1 cellular context compared by ENCODE assay signal in the genomic region with DNA sequence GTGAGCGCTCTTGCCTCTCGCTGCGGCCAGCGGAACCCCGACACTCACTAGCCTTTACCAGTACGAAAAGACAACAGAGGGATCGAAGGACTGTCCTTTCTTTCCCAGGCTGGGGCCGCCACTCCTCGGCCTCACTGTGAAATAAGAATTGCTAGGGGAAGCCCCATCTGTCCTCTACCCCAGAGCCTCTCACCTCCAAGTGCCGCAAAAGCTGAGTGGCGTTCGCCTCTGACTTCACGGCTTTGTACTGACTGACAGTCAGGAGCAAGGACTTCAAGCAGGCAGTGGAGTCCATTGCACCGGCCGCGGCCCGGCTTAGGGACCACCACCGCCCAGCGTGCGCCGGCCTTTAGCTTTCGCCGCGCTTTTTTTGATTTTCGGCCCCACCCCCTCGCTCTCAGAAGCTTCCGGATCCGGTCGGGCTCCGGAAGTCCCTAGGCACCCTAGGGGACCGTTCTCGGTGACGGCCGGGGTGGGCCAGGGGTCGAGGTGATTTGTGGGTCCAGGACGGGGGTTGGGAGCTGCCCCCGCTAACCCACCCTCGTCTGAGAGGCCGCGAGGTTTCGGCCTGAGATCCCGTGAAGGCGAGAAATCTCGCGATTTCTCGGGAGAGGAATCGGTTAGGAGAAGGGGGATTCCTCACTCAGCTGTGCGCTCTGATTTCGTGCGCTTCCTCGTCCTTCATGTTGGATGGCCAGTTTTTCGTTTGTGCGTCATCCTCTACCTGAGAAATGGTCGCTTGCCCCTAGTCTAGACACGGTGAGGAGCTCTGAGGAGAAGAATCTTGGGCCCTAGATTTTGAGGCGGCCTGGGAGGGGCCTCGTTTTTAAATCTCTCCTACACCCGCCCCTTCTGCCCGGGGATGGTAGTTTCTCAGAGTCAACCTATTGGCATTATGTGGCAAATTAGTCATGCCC.
TF ChIP-seq lines count a peak whose summit lies in the region.

A gene (minus strand): TSS at position 358 of the 917 bp plus-strand sequence. CDS start 63 bp downstream, at position 295.
A gene with protein sequence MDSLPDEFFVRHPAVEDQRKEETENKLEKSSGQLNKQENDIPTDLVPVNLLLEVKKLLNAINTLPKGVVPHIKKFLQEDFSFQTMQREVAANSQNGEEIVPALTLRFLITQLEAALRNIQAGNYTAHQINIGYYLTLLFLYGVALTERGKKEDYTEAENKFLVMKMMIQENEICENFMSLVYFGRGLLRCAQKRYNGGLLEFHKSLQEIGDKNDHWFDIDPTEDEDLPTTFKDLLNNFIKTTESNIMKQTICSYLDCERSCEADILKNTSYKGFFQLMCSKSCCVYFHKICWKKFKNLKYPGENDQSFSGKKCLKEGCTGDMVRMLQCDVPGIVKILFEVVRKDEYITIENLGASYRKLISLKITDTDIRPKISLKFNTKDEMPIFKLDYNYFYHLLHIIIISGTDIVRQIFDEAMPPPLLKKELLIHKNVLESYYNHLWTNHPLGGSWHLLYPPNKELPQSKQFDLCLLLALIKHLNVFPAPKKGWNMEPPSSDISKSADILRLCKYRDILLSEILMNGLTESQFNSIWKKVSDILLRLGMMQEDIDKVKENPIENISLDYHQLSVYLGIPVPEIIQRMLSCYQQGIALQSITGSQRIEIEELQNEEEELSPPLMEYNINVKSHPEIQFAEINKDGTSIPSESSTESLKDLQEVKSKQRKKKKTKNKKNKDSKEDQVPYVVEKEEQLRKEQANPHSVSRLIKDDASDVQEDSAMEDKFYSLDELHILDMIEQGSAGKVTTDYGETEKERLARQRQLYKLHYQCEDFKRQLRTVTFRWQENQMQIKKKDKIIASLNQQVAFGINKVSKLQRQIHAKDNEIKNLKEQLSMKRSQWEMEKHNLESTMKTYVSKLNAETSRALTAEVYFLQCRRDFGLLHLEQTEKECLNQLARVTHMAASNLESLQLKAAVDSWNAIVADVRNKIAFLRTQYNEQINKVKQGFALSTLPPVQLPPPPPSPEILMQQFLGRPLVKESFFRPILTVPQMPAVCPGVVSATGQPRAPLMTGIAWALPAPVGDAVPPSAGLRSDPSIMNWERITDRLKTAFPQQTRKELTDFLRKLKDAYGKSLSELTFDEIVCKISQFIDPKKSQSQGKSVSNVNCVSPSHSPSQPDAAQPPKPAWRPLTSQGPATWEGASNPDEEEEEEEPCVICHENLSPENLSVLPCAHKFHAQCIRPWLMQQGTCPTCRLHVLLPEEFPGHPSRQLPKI (plus strand): TSS at position 642 of the 917 bp plus-strand sequence. CDS start 15,685 bp downstream, outside the sequence.

TF ChIP-seq in HepG2, 621 proteins besides CTCF, POLR2A, EP300 and RAD21 (continued from another document and continues in another):
- TF ChIP-seq ZNF629 (CRISPR knock-in tag; conservative IDR thresholded peaks at IDR 0.05) = no peak
- no peak for TF ChIP-seq SRY (CRISPR knock-in tag; IDR thresholded peaks at IDR 0.05)
- TF ChIP-seq FOXA3 (CRISPR knock-in tag; IDR thresholded peaks at IDR 0.05) = peak; percentile 51; the same call in 1 of the 2 replicates
- peak; percentile 61 for TF ChIP-seq ZNF264 (CRISPR knock-in tag; IDR thresholded peaks at IDR 0.05)
- TF ChIP-seq ZNF101 (CRISPR knock-in tag; IDR thresholded peaks at IDR 0.05; ENCODE audit: borderline replicate concordance, low read depth) = no peak
- TF ChIP-seq IKZF4 (CRISPR knock-in tag; IDR thresholded peaks at IDR 0.05; ENCODE audit: borderline replicate concordance, low read depth, not compliant biosample characterization) = no peak
- TF ChIP-seq, protein P1, sequence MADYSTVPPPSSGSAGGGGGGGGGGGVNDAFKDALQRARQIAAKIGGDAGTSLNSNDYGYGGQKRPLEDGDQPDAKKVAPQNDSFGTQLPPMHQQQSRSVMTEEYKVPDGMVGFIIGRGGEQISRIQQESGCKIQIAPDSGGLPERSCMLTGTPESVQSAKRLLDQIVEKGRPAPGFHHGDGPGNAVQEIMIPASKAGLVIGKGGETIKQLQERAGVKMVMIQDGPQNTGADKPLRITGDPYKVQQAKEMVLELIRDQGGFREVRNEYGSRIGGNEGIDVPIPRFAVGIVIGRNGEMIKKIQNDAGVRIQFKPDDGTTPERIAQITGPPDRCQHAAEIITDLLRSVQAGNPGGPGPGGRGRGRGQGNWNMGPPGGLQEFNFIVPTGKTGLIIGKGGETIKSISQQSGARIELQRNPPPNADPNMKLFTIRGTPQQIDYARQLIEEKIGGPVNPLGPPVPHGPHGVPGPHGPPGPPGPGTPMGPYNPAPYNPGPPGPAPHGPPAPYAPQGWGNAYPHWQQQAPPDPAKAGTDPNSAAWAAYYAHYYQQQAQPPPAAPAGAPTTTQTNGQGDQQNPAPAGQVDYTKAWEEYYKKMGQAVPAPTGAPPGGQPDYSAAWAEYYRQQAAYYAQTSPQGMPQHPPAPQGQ (CRISPR knock-in tag; IDR thresholded peaks at IDR 0.05; ENCODE audit: borderline replicate concordance) = no peak
- 0 out of 2 replicates have a peak, but pooled peaks have one; percentile 17 for TF ChIP-seq NFIC (IDR thresholded peaks at IDR 0.05; ENCODE audit: low read length)
- TF ChIP-seq, protein P2, sequence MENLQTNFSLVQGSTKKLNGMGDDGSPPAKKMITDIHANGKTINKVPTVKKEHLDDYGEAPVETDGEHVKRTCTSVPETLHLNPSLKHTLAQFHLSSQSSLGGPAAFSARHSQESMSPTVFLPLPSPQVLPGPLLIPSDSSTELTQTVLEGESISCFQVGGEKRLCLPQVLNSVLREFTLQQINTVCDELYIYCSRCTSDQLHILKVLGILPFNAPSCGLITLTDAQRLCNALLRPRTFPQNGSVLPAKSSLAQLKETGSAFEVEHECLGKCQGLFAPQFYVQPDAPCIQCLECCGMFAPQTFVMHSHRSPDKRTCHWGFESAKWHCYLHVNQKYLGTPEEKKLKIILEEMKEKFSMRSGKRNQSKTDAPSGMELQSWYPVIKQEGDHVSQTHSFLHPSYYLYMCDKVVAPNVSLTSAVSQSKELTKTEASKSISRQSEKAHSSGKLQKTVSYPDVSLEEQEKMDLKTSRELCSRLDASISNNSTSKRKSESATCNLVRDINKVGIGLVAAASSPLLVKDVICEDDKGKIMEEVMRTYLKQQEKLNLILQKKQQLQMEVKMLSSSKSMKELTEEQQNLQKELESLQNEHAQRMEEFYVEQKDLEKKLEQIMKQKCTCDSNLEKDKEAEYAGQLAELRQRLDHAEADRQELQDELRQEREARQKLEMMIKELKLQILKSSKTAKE (CRISPR knock-in tag; IDR thresholded peaks at IDR 0.05; ENCODE audit: borderline replicate concordance) = no peak
- TF ChIP-seq, protein P3, sequence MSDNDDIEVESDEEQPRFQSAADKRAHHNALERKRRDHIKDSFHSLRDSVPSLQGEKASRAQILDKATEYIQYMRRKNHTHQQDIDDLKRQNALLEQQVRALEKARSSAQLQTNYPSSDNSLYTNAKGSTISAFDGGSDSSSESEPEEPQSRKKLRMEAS (IDR thresholded peaks at IDR 0.05) = peak; percentile 92
- no peak for TF ChIP-seq TRIM24 (CRISPR knock-in tag; IDR thresholded peaks at IDR 0.05)
- TF ChIP-seq, protein P4, sequence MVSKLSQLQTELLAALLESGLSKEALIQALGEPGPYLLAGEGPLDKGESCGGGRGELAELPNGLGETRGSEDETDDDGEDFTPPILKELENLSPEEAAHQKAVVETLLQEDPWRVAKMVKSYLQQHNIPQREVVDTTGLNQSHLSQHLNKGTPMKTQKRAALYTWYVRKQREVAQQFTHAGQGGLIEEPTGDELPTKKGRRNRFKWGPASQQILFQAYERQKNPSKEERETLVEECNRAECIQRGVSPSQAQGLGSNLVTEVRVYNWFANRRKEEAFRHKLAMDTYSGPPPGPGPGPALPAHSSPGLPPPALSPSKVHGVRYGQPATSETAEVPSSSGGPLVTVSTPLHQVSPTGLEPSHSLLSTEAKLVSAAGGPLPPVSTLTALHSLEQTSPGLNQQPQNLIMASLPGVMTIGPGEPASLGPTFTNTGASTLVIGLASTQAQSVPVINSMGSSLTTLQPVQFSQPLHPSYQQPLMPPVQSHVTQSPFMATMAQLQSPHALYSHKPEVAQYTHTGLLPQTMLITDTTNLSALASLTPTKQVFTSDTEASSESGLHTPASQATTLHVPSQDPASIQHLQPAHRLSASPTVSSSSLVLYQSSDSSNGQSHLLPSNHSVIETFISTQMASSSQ (IDR thresholded peaks at IDR 0.05; ENCODE audit: low read depth) = 0 out of 2 replicates have a peak, but pooled peaks have one; percentile 30
- TF ChIP-seq, protein P4 (CRISPR knock-in tag; IDR thresholded peaks at IDR 0.05; ENCODE audit: borderline replicate concordance) = peak; percentile 40; the same call in 1 of the 2 replicates
- TF ChIP-seq, protein P5, sequence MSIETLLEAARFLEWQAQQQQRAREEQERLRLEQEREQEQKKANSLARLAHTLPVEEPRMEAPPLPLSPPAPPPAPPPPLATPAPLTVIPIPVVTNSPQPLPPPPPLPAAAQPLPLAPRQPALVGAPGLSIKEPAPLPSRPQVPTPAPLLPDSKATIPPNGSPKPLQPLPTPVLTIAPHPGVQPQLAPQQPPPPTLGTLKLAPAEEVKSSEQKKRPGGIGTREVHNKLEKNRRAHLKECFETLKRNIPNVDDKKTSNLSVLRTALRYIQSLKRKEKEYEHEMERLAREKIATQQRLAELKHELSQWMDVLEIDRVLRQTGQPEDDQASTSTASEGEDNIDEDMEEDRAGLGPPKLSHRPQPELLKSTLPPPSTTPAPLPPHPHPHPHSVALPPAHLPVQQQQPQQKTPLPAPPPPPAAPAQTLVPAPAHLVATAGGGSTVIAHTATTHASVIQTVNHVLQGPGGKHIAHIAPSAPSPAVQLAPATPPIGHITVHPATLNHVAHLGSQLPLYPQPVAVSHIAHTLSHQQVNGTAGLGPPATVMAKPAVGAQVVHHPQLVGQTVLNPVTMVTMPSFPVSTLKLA (IDR thresholded peaks at IDR 0.05) = 0 out of 2 replicates have a peak, but pooled peaks have one; percentile 25
- TF ChIP-seq MBD4 (IDR thresholded peaks at IDR 0.05; ENCODE audit: borderline replicate concordance, low read length) = no peak
- TF ChIP-seq ZNF878 (CRISPR knock-in tag; IDR thresholded peaks at IDR 0.05) = peak; percentile 80; the same call in 1 of the 2 replicates
- TF ChIP-seq FOSL1 (CRISPR knock-in tag; IDR thresholded peaks at IDR 0.05; ENCODE audit: borderline replicate concordance) = no peak; the same call in 1 of the 2 replicates
- TF ChIP-seq NR1H2 (CRISPR knock-in tag; IDR thresholded peaks at IDR 0.05; ENCODE audit: borderline replicate concordance, low read depth) = no peak
- TF ChIP-seq ZFP36 (IDR thresholded peaks at IDR 0.05; ENCODE audit: borderline replicate concordance, low read depth, low read length, partially characterized antibody) = no peak
- no peak for TF ChIP-seq TEAD3 (CRISPR knock-in tag; optimal IDR thresholded peaks at IDR 0.05; ENCODE audit: borderline replicate concordance)
- TF ChIP-seq ZNF260 (CRISPR knock-in tag; IDR thresholded peaks at IDR 0.05; ENCODE audit: borderline replicate concordance, low read depth) = no peak
- no peak for TF ChIP-seq HOXA9 (CRISPR knock-in tag; IDR thresholded peaks at IDR 0.05; ENCODE audit: borderline replicate concordance)
- TF ChIP-seq MXD4 (CRISPR knock-in tag; IDR thresholded peaks at IDR 0.05) = peak; percentile 99
- TF ChIP-seq, protein P6, sequence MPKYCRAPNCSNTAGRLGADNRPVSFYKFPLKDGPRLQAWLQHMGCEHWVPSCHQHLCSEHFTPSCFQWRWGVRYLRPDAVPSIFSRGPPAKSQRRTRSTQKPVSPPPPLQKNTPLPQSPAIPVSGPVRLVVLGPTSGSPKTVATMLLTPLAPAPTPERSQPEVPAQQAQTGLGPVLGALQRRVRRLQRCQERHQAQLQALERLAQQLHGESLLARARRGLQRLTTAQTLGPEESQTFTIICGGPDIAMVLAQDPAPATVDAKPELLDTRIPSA (CRISPR knock-in tag; IDR thresholded peaks at IDR 0.05; ENCODE audit: borderline replicate concordance) = no peak; the same call in 1 of the 2 replicates
- TF ChIP-seq, protein P7, sequence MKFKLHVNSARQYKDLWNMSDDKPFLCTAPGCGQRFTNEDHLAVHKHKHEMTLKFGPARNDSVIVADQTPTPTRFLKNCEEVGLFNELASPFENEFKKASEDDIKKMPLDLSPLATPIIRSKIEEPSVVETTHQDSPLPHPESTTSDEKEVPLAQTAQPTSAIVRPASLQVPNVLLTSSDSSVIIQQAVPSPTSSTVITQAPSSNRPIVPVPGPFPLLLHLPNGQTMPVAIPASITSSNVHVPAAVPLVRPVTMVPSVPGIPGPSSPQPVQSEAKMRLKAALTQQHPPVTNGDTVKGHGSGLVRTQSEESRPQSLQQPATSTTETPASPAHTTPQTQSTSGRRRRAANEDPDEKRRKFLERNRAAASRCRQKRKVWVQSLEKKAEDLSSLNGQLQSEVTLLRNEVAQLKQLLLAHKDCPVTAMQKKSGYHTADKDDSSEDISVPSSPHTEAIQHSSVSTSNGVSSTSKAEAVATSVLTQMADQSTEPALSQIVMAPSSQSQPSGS (CRISPR knock-in tag; IDR thresholded peaks at IDR 0.05) = peak; percentile 49
- TF ChIP-seq MIER3 (CRISPR knock-in tag; IDR thresholded peaks at IDR 0.05; ENCODE audit: borderline replicate concordance) = peak; percentile 65; the same call in 1 of the 2 replicates
- TF ChIP-seq, protein P8, sequence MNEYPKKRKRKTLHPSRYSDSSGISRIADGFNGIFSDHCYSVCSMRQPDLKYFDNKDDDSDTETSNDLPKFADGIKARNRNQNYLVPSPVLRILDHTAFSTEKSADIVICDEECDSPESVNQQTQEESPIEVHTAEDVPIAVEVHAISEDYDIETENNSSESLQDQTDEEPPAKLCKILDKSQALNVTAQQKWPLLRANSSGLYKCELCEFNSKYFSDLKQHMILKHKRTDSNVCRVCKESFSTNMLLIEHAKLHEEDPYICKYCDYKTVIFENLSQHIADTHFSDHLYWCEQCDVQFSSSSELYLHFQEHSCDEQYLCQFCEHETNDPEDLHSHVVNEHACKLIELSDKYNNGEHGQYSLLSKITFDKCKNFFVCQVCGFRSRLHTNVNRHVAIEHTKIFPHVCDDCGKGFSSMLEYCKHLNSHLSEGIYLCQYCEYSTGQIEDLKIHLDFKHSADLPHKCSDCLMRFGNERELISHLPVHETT (CRISPR knock-in tag; conservative IDR thresholded peaks at IDR 0.05) = peak; percentile 94
- peak; percentile 91 for TF ChIP-seq PHF8 (CRISPR knock-in tag; IDR thresholded peaks at IDR 0.05)
- TF ChIP-seq ZNF24 (IDR thresholded peaks at IDR 0.05) = no peak
- TF ChIP-seq, protein P9, sequence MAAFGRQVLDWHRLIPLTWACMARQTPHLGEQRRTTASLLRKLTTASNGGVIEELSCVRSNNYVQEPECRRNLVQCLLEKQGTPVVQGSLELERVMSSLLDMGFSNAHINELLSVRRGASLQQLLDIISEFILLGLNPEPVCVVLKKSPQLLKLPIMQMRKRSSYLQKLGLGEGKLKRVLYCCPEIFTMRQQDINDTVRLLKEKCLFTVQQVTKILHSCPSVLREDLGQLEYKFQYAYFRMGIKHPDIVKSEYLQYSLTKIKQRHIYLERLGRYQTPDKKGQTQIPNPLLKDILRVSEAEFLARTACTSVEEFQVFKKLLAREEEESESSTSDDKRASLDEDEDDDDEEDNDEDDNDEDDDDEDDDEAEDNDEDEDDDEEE (CRISPR knock-in tag; IDR thresholded peaks at IDR 0.05) = no peak
- TF ChIP-seq KDM5B (CRISPR knock-in tag; IDR thresholded peaks at IDR 0.05; ENCODE audit: borderline replicate concordance) = peak; percentile 49; the same call in 1 of the 2 replicates
- TF ChIP-seq ZNF83 (CRISPR knock-in tag; IDR thresholded peaks at IDR 0.05; ENCODE audit: borderline replicate concordance) = no peak
